In the genomic region with DNA sequence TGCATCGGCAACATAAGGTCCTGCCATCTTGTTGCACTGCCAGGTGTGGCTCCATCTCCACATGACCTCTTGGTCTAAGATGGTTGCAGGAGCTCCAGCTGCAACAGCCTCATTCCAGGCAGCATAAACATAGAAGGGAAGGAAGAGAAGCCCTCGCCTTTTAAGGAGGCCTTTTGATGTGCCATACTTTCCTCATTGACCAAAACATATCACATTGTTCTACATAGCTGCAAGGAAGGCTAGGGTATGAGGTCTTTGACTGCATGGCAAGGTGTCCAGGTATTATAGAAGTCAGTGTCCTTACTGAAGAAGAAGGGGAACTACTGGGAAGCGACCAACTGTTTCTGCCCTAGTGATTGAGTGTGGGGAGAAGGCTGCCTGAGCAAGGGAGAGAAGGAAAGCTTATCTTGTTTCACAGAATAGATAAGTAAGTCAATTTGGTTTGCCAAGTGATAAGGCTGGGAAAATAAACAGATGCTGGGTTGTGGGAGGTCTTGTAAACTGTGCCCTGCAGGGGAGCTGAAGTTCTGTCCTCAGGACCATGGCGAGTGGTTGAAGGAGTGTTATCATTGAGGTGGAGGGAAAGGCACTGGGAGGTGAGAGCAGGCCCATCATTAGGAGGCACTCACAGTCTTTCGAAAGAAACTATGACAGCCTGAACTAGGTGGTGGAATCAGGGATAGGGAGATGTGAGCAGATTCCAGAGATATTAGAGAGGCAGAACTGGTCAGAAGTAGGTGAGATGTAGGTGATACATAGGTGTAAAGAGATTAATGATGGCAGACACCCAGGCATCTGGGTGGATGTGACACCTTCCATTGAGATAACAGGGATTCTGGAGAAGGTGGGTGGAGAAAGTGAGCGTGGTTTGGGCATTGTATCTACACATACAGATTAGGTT, we compare ENCODE assay signal across 1 cellular context.
A peak's percentile ranks its signal among the peaks of the same experiment; 100 is the strongest.
TF ChIP-seq lines count a peak whose summit lies in the region.

No MANE protein-coding gene starts in this region.

TF ChIP-seq in H1, 55 proteins besides CTCF, POLR2A, EP300 and RAD21:
- no peak for TF ChIP-seq TCF12 (IDR thresholded peaks at IDR 0.05; ENCODE audit: low read depth, low read length)
- peak; percentile 71 for TF ChIP-seq TAF7 (optimal IDR thresholded peaks at IDR 0.05; ENCODE audit: borderline replicate concordance, low read depth, low read length)
- TF ChIP-seq SP4 (IDR thresholded peaks at IDR 0.05; ENCODE audit: low read length): no peak
- TF ChIP-seq TBP (IDR thresholded peaks at IDR 0.05; ENCODE audit: low read depth, low read length): peak; percentile 47; the same call in 1 of the 2 replicates
- TF ChIP-seq CHD2 (IDR thresholded peaks at IDR 0.05; ENCODE audit: low read length): no peak
- TF ChIP-seq SIRT6 (IDR thresholded peaks at IDR 0.05; ENCODE audit: low read length): no peak
- TF ChIP-seq KDM1A (IDR thresholded peaks at IDR 0.05; ENCODE audit: borderline replicate concordance, low read length): peak; percentile 32; the same call in 1 of the 2 replicates
- TF ChIP-seq BACH1 (IDR thresholded peaks at IDR 0.05; ENCODE audit: low read length): no peak
